Comparison of ENCODE assay signal across 8 cellular contexts in the genomic region with DNA sequence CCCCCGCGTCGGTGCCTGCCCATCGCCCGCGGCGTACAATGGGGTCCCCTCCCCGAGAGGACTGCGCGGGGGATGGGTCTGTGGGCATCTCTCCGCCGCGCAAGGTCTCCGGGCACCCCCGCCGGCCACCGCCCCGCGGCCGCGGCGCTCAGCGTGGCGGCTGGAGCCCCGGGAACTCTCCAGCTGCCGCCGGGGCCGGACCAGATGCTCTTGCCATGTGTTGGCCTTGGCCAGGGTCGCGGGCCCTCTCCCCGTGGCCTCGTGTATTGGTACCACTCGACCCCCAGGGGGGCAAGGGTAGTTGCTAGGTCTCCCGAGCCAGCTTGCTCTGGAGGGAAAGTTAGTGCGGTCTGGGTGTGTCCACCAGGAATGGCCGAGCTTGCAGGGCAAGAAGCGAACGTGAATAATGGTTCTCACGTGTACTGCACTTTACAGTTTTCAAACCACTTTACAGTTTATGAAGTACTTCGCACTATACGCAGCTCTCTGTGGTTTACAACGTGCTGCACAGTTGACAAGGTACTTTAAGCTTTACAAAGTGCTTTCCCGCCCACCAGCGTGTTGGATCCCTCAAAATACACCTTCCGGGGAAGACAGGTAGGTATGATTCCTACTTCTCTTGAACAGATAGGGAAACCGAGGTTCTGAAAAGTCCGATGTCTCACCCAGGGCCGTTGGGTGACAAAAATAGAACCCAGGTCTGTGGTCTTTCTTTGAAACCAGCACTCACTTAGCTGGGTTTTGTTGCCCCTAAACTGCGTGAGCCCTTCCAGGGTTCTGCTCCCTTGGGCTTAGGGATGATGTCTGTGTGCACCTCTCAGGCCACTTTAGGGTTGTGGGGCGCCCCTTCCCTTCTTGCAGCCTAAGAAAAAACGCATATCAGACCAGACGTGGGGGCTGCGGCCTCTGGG. TPM values are rescaled to one million over a fixed set of nuclear protein-coding genes. Genes with fewer than 3 reads are reported as not detected.
DNase-seq lines count a peak whose midpoint lies in the region; ATAC-seq and TF ChIP-seq lines count a peak whose summit lies in the region.

No MANE protein-coding gene starts in this region.

- intact Hi-C loops in left ventricle myocardium inferior (cut with micrococcal nuclease) = no loop called here

- CTCF ChIA-PET in T-cell (lab: Charles Lee) = no interaction called here

- peak; percentile 19 for DNase-seq in NCI-H510A treated with DMSO at 0.1 percent for 48 hours (lab: John Stamatoyannopoulos, UW)
- DNase-seq in NCI-H510A (lab: John Stamatoyannopoulos, UW) = no peak
- DNase-seq in T-cell = no peak
- no peak for DNase-seq in left ventricle myocardium inferior
- no peak for DNase-seq in NCI-H2171 (lab: John Stamatoyannopoulos, UW)
- DNase-seq in MV-4-11 (lab: John Stamatoyannopoulos, UW) = no peak

- no peak overlapping the region for H3K27ac ChIP-seq in left ventricle myocardium inferior (replicated peaks)
- H3K27ac ChIP-seq in skin epidermis = peak overlapping the region in 3 of 21 experiments; percentile 5 to 50 (median 8)

- TF ChIP-seq CTCF in left ventricle myocardium inferior (IDR thresholded peaks at IDR 0.05; ENCODE audit: borderline replicate concordance) = no peak

- no peak for ATAC-seq in T-cell (replicated peaks in 1 of 4)
- ATAC-seq in HG03139 (IDR thresholded peaks at IDR 0.05; ENCODE audit: unreplicated experiment) = no peak

- peaks cover 0 to 16% (median 7%) of the 10 kb centered on the region in 3 donors for H3K4me1 Mint-ChIP-seq in T-cell

- peak overlapping the region; percentile 52 to 62 (median 54) for H3K4me3 Mint-ChIP-seq in T-cell

- H3K9me3 ChIP-seq in left ventricle myocardium inferior (replicated peaks) = no peaks in the 10 kb centered on the region

- peak overlapping the region; percentile 66 for H3K4me3 ChIP-seq in left ventricle myocardium inferior
- H3K4me3 ChIP-seq in skin epidermis = peak overlapping the region; percentile 16 to 45 (median 36)

- no peaks in the 10 kb centered on the region for H3K36me3 ChIP-seq in left ventricle myocardium inferior

- peaks cover 15% of the 10 kb centered on the region for H3K4me1 ChIP-seq in left ventricle myocardium inferior

- peaks cover 60% of the 10 kb centered on the region for H3K27me3 ChIP-seq in left ventricle myocardium inferior (ENCODE audit: low read depth)

- no peaks in the 10 kb centered on the region for H3K36me3 Mint-ChIP-seq in T-cell

- peaks cover 56 to 67% of the 10 kb centered on the region in 2 donors for H3K27me3 Mint-ChIP-seq in T-cell

- POLR2A ChIA-PET in T-cell (lab: Charles Lee) = no interaction called here

- H3K27ac Mint-ChIP-seq in T-cell = no peak overlapping the region

- H3K9me3 Mint-ChIP-seq in T-cell = no peaks in the 10 kb centered on the region

RNA-seq across cellular contexts. Expression of a gene that starts 1.2 kb away (rescaled TPM):
- total RNA-seq in T-cell (under 1 TPM in 3 of 5 donors, not detected in 2; 0.06 to 0.20 (median 0.12) TPM), left ventricle myocardium inferior (2.0 TPM)

RNA-seq across cellular contexts. Expression of a gene that starts 58.8 kb away (rescaled TPM):
- 1 to 10 TPM in 3 of 5 donors, not detected in 2; 1.1 to 1.3 (median 1.2) TPM for total RNA-seq in T-cell
- total RNA-seq in left ventricle myocardium inferior = 96.2 TPM

Comparison
In these comparisons a context has a peak if more than half of its experiments do, and no peak if none do; other contexts are left out.
1. RNA of a gene that starts 58.8 kb away (total RNA-seq): 96.2 TPM in left ventricle myocardium inferior (single experiment); 1.1 to 1.3 TPM in T-cell; every median in the first group is over 10 times any median in the second.